8 cellular contexts compared by ENCODE assay signal in genomic region chr9:78236511-78236950, GRCh38. TPM values are rescaled to one million over a fixed set of nuclear protein-coding genes. Genes with fewer than 3 reads are reported as not detected.
DNase-seq lines count a peak whose midpoint lies in the region; ATAC-seq and TF ChIP-seq lines count a peak whose summit lies in the region.

No MANE protein-coding gene starts in this region.

- ATAC-seq in GM21619 (IDR thresholded peaks at IDR 0.05; ENCODE audit: unreplicated experiment): peak; percentile 15

- H3K27me3 ChIP-seq in kidney epithelial cell (ENCODE audit: control insufficient read depth, insufficient read depth, low read length): no peaks in the 10 kb centered on the region

- H3K9me3 ChIP-seq in KOPT-K1 (ENCODE audit: insufficient read depth, low read length, poor library complexity, severe bottlenecking): no peaks in the 10 kb centered on the region

- H3K36me3 ChIP-seq in KOPT-K1 (ENCODE audit: insufficient read depth, low read length) (peaks cover 25% of the 10 kb centered on the region), kidney epithelial cell (ENCODE audit: control insufficient read depth, insufficient read depth, low read length) (no peaks in the 10 kb centered on the region)

- H3K4me3 ChIP-seq in GM12864 (ENCODE audit: low read depth, low read length) (peak overlapping the region; percentile 97), astrocyte of the cerebellum (ENCODE audit: low read depth, low read length) (peak overlapping the region; percentile 87), kidney epithelial cell (ENCODE audit: low read depth, low read length) (peak overlapping the region; percentile 91)

- H3K27ac ChIP-seq in KOPT-K1 (ENCODE audit: low read depth, low read length, poor library complexity, severe bottlenecking): peak overlapping the region; percentile 78
- peak overlapping the region; percentile 46 for H3K27ac ChIP-seq in temporal lobe (ENCODE audit: low read depth, low read length)

- DNase-seq in GM12864 (ENCODE audit: low read depth) (peak; percentile 1), astrocyte of the cerebellum (ENCODE audit: low read depth) (no peak), kidney epithelial cell (ENCODE audit: low read depth) (no peak), GM03348 (ENCODE audit: low spot score) (no peak), SHP77 (lab: John Stamatoyannopoulos, UW) (no peak)

- TF ChIP-seq CTCF in GM12864 (IDR thresholded peaks at IDR 0.05; ENCODE audit: low read depth, low read length, missing control alignments) (no peak), astrocyte of the cerebellum (IDR thresholded peaks at IDR 0.05; ENCODE audit: low read depth, low read length, missing control alignments) (no peak), kidney epithelial cell (IDR thresholded peaks at IDR 0.05; ENCODE audit: insufficient read depth, low read length, poor library complexity, severe bottlenecking) (no peak)

- in situ Hi-C loops in astrocyte of the cerebellum (cut with HindIII; ENCODE audit: low sequenced_read_pairs): no loop called here

RNA-seq across cellular contexts. Expression of gene CEP78, which starts 0.7 kb away (rescaled TPM):
- total RNA-seq in kidney epithelial cell: 14.8 and 17.9 TPM in 2 replicates
- 41.3 TPM for total RNA-seq in temporal lobe
